8 cellular contexts compared by ENCODE assay signal in genomic region chr2:203535784-203536590, GRCh38. TPM values are rescaled to one million over a fixed set of nuclear protein-coding genes. Genes with fewer than 3 reads are reported as not detected.
DNase-seq lines count a peak whose midpoint lies in the region; FAIRE-seq and TF ChIP-seq lines count a peak whose summit lies in the region.

No MANE protein-coding gene starts in this region.

- no peak overlapping the region for H3K27ac ChIP-seq in HL-60 (replicated peaks)

- peak; percentile 78 for DNase-seq in AG10803 (ENCODE audit: low read depth)
- no peak for DNase-seq in HL-60 (ENCODE audit: low read depth in 1 of 2, low spot score in 1 of 2)
- DNase-seq in bronchial epithelial cell (ENCODE audit: low read depth) = no peak
- peak; percentile 47 for DNase-seq in medulla oblongata (ENCODE audit: extremely low spot score)
- DNase-seq in LoVo (ENCODE audit: low spot score) = no peak
- no peak for DNase-seq in effector CD8-positive, alpha-beta T cell (lab: John Stamatoyannopoulos, UW)
- DNase-seq in stimulated activated CD4-positive, alpha-beta T cell treated with anti-CD3 and anti-CD28 coated beads, Interleukin-4, amount 100 ng/mL, for 1 hour = no peak
- DNase-seq in NCI-H1436 (lab: John Stamatoyannopoulos, UW) = no peak

- TF ChIP-seq CTCF in AG10803 (conservative IDR thresholded peaks at IDR 0.05; ENCODE audit: low read length) = no peak
- TF ChIP-seq CTCF in HL-60 (IDR thresholded peaks at IDR 0.05; ENCODE audit: insufficient read depth, low read length) = no peak
- TF ChIP-seq CTCF in bronchial epithelial cell (IDR thresholded peaks at IDR 0.05; ENCODE audit: insufficient read depth, low read length, severe bottlenecking) = no peak

- no peaks in the 10 kb centered on the region for H3K36me3 ChIP-seq in bronchial epithelial cell (ENCODE audit: control insufficient read depth, insufficient read depth, low read length)

- H3K27me3 ChIP-seq in HL-60 (ENCODE audit: insufficient read depth, poor library complexity, severe bottlenecking) (peaks cover 32% of the 10 kb centered on the region), bronchial epithelial cell (ENCODE audit: control insufficient read depth, insufficient read depth, low read length) (no peaks in the 10 kb centered on the region)

- no peak for FAIRE-seq in bronchial epithelial cell (lab: Jason Lieb, UNC)

- H3K4me3 ChIP-seq in AG10803 (ENCODE audit: low read length) (peak overlapping the region; percentile 70), HL-60 (replicated peaks; ENCODE audit: insufficient read depth, low read length) (peak overlapping the region; percentile 63), bronchial epithelial cell (ENCODE audit: low read depth, low read length) (peak overlapping the region; percentile 41)

RNA-seq across cellular contexts. Expression of gene RAPH1, which starts 0.9 kb away (rescaled TPM):
- 15.3 and 19.5 TPM in 2 replicates for total RNA-seq in bronchial epithelial cell

Comparison
In these comparisons a context has a peak if more than half of its experiments do, and no peak if none do; other contexts are left out.
1. DNase-seq: peak in AG10803 (single experiment) and medulla oblongata (single experiment); none in HL-60 (0 of 2), bronchial epithelial cell (single experiment), LoVo (single experiment), effector CD8-positive, alpha-beta T cell (single experiment), stimulated activated CD4-positive, alpha-beta T cell treated with anti-CD3 and anti-CD28 coated beads, Interleukin-4, amount 100 ng/mL, for 1 hour (single experiment) and NCI-H1436 (single experiment).
2. Peak in every context shown above with its lines, with median percentiles within 50 percentile points of each other: H3K4me3 ChIP-seq.